In genomic region chr16:28110977-28111376, GRCh38 we compare ENCODE assay signal across 17 cellular contexts. TPM values are rescaled to one million over a fixed set of nuclear protein-coding genes. Genes with fewer than 3 reads are reported as not detected.
"Had no signal": no experiment of that assay in that cellular context is flagged by ENCODE, and none has a peak within 500 bp of the region (broad histone marks: within the 10 kb centered on the region; RNA-seq: fewer than 3 reads in every experiment).

No MANE protein-coding gene starts in this region.

- H3K9ac ChIP-seq: parathyroid adenoma had no signal

- H2AFZ ChIP-seq: parathyroid adenoma had no signal

- H3K9me3 ChIP-seq: gastrocnemius medialis, heart left ventricle, thyroid gland had no signal

- H3K4me3 Mint-ChIP-seq: activated CD4-positive, alpha-beta memory T cell treated with anti-CD3 and anti-CD28 coated beads for 36 hours had no signal

- H3K4me3 ChIP-seq: dorsolateral prefrontal cortex, gastrocnemius medialis, heart left ventricle, lung, thyroid gland had no signal

- H3K9me3 Mint-ChIP-seq: activated CD4-positive, alpha-beta memory T cell treated with anti-CD3 and anti-CD28 coated beads for 36 hours had no signal

- ATAC-seq: activated CD4-positive, CD25-positive, alpha-beta regulatory T cell treated with anti-CD3 and anti-CD28 coated beads, Interleukin-2, amount 50 U/mL, for 24 hours had no signal

- H3K27me3 Mint-ChIP-seq: activated CD4-positive, alpha-beta memory T cell treated with anti-CD3 and anti-CD28 coated beads for 36 hours had no signal

- H3K27ac ChIP-seq: dorsolateral prefrontal cortex, gastrocnemius medialis, parathyroid adenoma, thyroid gland had no signal

- H3K4me1 ChIP-seq: gastrocnemius medialis, parathyroid adenoma had no signal

- DNase-seq: activated CD4-positive, alpha-beta memory T cell treated with anti-CD3 and anti-CD28 coated beads for 36 hours; activated naive CD4-positive, alpha-beta T cell treated with Interleukin-2 at 50 U/mL for 16 hours; dorsolateral prefrontal cortex; gastrocnemius medialis; heart left ventricle; left cardiac atrium; stimulated activated CD4-positive, alpha-beta T cell treated with anti-CD3 and anti-CD28 coated beads, Interleukin-12 subunit alpha, Interleukin-12 subunit beta, amount 100 ng/mL, for 4 hours; SW 1271; T1000; thyroid gland had no signal

- H3K27me3 ChIP-seq: dorsolateral prefrontal cortex, gastrocnemius medialis, heart left ventricle, thyroid gland had no signal

RNA-seq across cellular contexts. Expression of gene GSG1L, which starts 47.5 kb away (rescaled TPM):
- total RNA-seq: astrocyte, bronchial epithelial cell, chondrocyte, gastrocnemius medialis, myocyte, thyroid gland had no signal
